10 cellular contexts compared by ENCODE assay signal in genomic region chr3:160757624-160758106, GRCh38.
DNase-seq lines count a peak whose midpoint lies in the region; ATAC-seq and TF ChIP-seq lines count a peak whose summit lies in the region.
"Had no signal": no experiment of that assay in that cellular context is flagged by ENCODE, and none has a peak within 500 bp of the region (broad histone marks: within the 10 kb centered on the region; RNA-seq: fewer than 3 reads in every experiment).

No MANE protein-coding gene starts in this region.

- peaks cover 28% of the 10 kb centered on the region for H3K4me1 Mint-ChIP-seq in stimulated activated naive CD8-positive, alpha-beta T cell treated with anti-CD3 and anti-CD28 coated beads, Interleukin-15, Interleukin-2, amounts not matched to agents 100 ng/mL and 50 ng/mL, for 24 hours (ENCODE audit: low read depth)

- no peaks in the 10 kb centered on the region for H3K9me3 ChIP-seq in muscle layer of duodenum (ENCODE audit: control insufficient read depth in 1 of 2, low read length in 2 of 2)
- H3K9me3 ChIP-seq in effector memory CD4-positive, alpha-beta T cell (ENCODE audit: control insufficient read depth, low read length) = no peaks in the 10 kb centered on the region

- H3K9me3 Mint-ChIP-seq in stimulated activated naive CD8-positive, alpha-beta T cell treated with anti-CD3 and anti-CD28 coated beads, Interleukin-15, Interleukin-2, amounts not matched to agents 100 ng/mL and 50 ng/mL, for 24 hours = no peaks in the 10 kb centered on the region
- H3K9me3 Mint-ChIP-seq: activated naive CD8-positive, alpha-beta T cell treated with anti-CD3 and anti-CD28 coated beads, Interleukin-2, amount 10 ng/mL, durations not matched to agents 7 days and 5 days had no signal

- no peaks in the 10 kb centered on the region for H3K27me3 ChIP-seq in muscle layer of duodenum (ENCODE audit: low read depth, low read length)
- no peaks in the 10 kb centered on the region for H3K27me3 ChIP-seq in effector memory CD4-positive, alpha-beta T cell (replicated peaks; ENCODE audit: control insufficient read depth, insufficient read depth, low read length, poor library complexity, severe bottlenecking)

- no peaks in the 10 kb centered on the region for H3K36me3 ChIP-seq in muscle layer of duodenum (ENCODE audit: control insufficient read depth in 1 of 2, insufficient read depth in 2 of 2, low read length in 2 of 2)
- H3K36me3 ChIP-seq in effector memory CD4-positive, alpha-beta T cell (ENCODE audit: control insufficient read depth, insufficient read depth, low read length) = no peaks in the 10 kb centered on the region

- no peak overlapping the region for H3K27ac Mint-ChIP-seq in stimulated activated naive CD8-positive, alpha-beta T cell treated with anti-CD3 and anti-CD28 coated beads, Interleukin-15, Interleukin-2, amounts not matched to agents 100 ng/mL and 50 ng/mL, for 24 hours
- H3K27ac Mint-ChIP-seq: activated naive CD8-positive, alpha-beta T cell treated with anti-CD3 and anti-CD28 coated beads, Interleukin-2, amount 10 ng/mL, durations not matched to agents 7 days and 5 days had no signal

- TF ChIP-seq CTCF in coronary artery (IDR thresholded peaks at IDR 0.05) = no peak

- H3K27me3 Mint-ChIP-seq in stimulated activated naive CD8-positive, alpha-beta T cell treated with anti-CD3 and anti-CD28 coated beads, Interleukin-15, Interleukin-2, amounts not matched to agents 100 ng/mL and 50 ng/mL, for 24 hours = peaks cover 28% of the 10 kb centered on the region

- peaks cover 7 to 26% of the 10 kb centered on the region in 2 donors for H3K4me1 ChIP-seq in muscle layer of duodenum (ENCODE audit: control insufficient read depth in 1 of 2, insufficient read depth in 2 of 2, low read length in 2 of 2)
- H3K4me1 ChIP-seq in effector memory CD4-positive, alpha-beta T cell (ENCODE audit: control insufficient read depth, insufficient read depth, low read length, poor library complexity, severe bottlenecking) = peaks cover 14% of the 10 kb centered on the region

- peak overlapping the region; percentile 93 for H3K4me3 Mint-ChIP-seq in stimulated activated naive CD8-positive, alpha-beta T cell treated with anti-CD3 and anti-CD28 coated beads, Interleukin-15, Interleukin-2, amounts not matched to agents 100 ng/mL and 50 ng/mL, for 24 hours

- DNase-seq in stimulated activated naive CD8-positive, alpha-beta T cell treated with anti-CD3 and anti-CD28 coated beads, Interleukin-15, Interleukin-2, amounts not matched to agents 100 U/mL and 50 U/mL, for 24 hours = no peak
- no peak for DNase-seq in coronary artery (ENCODE audit: low spot score)
- DNase-seq in effector memory CD4-positive, alpha-beta T cell = no peak
- DNase-seq in stimulated activated CD4-positive, alpha-beta T cell treated with anti-CD3 and anti-CD28 coated beads, Interleukin-2, amount 100 ng/mL, for 48 hours = no peak
- DNase-seq in LoVo (ENCODE audit: low spot score) = no peak
- DNase-seq: NCI-H2029 had no signal

- no peaks in the 10 kb centered on the region for H3K36me3 Mint-ChIP-seq in stimulated activated naive CD8-positive, alpha-beta T cell treated with anti-CD3 and anti-CD28 coated beads, Interleukin-15, Interleukin-2, amounts not matched to agents 100 ng/mL and 50 ng/mL, for 24 hours (ENCODE audit: low read depth)

- no peak for ATAC-seq in stimulated activated naive CD8-positive, alpha-beta T cell treated with anti-CD3 and anti-CD28 coated beads, Interleukin-15, Interleukin-2, amounts not matched to agents 100 U/mL and 50 U/mL, for 24 hours
- ATAC-seq in GM19455 (IDR thresholded peaks at IDR 0.05; ENCODE audit: unreplicated experiment) = no peak

- H3K27ac ChIP-seq in coronary artery (no peak overlapping the region), muscle layer of duodenum (ENCODE audit: low read length) (no peak overlapping the region)
- H3K27ac ChIP-seq in effector memory CD4-positive, alpha-beta T cell (ENCODE audit: insufficient read depth, low read length, poor library complexity, severe bottlenecking) = no peak overlapping the region

- H3K4me3 ChIP-seq in coronary artery = peak overlapping the region; percentile 91
- peak overlapping the region; percentile 88 to 94 for H3K4me3 ChIP-seq in muscle layer of duodenum (ENCODE audit: low read depth in 1 of 2, low read length in 2 of 2)
- H3K4me3 ChIP-seq in effector memory CD4-positive, alpha-beta T cell (ENCODE audit: insufficient read depth, low read depth, low read length, poor library complexity, severe bottlenecking) = no peak overlapping the region
